In genomic region chr18:35397976-35398375, GRCh38 we compare ENCODE assay signal across 13 cellular contexts.
"Had no signal": no experiment of that assay in that cellular context is flagged by ENCODE, and none has a peak within 500 bp of the region (broad histone marks: within the 10 kb centered on the region; RNA-seq: fewer than 3 reads in every experiment).

No MANE protein-coding gene starts in this region.

- H3K4me1 ChIP-seq: gastrocnemius medialis, heart right ventricle, parathyroid adenoma, vagina had no signal

- H3K9me3 ChIP-seq: gastrocnemius medialis, heart right ventricle, vagina had no signal

- H3K4me3 ChIP-seq: gastrocnemius medialis, heart right ventricle, vagina had no signal

- ATAC-seq: activated T-cell treated with anti-CD3 and anti-CD28 coated beads, Interleukin-2, amount 50 U/mL, for 4 hours; effector memory CD8-positive, alpha-beta T cell; gastrocnemius medialis; heart right ventricle had no signal

- DNase-seq: activated CD4-positive, alpha-beta memory T cell treated with anti-CD3 and anti-CD28 coated beads for 36 hours; activated CD4-positive, CD25-positive, alpha-beta regulatory T cell treated with anti-CD3 and anti-CD28 coated beads, Interleukin-2, amount 50 U/mL, for 72 hours; activated gamma-delta T cell treated with Interleukin-2 at 50 U/mL for 16 hours; activated naive CD8-positive, alpha-beta T cell treated with anti-CD3 and anti-CD28 coated beads for 36 hours; activated T-cell treated with anti-CD3 and anti-CD28 coated beads, Interleukin-2, amount 50 U/mL, for 4 hours; brain microvascular endothelial cell; cerebellar nuclear complex; effector memory CD8-positive, alpha-beta T cell; gastrocnemius medialis; heart right ventricle had no signal

- H3K27ac ChIP-seq: brain microvascular endothelial cell, epithelial cell of prostate, gastrocnemius medialis, heart right ventricle, parathyroid adenoma, vagina had no signal

- H3K27me3 ChIP-seq: brain microvascular endothelial cell, gastrocnemius medialis, vagina had no signal

- H3K36me3 ChIP-seq: brain microvascular endothelial cell, gastrocnemius medialis, heart right ventricle, vagina had no signal
